9 cellular contexts compared by ENCODE assay signal in the genomic region with DNA sequence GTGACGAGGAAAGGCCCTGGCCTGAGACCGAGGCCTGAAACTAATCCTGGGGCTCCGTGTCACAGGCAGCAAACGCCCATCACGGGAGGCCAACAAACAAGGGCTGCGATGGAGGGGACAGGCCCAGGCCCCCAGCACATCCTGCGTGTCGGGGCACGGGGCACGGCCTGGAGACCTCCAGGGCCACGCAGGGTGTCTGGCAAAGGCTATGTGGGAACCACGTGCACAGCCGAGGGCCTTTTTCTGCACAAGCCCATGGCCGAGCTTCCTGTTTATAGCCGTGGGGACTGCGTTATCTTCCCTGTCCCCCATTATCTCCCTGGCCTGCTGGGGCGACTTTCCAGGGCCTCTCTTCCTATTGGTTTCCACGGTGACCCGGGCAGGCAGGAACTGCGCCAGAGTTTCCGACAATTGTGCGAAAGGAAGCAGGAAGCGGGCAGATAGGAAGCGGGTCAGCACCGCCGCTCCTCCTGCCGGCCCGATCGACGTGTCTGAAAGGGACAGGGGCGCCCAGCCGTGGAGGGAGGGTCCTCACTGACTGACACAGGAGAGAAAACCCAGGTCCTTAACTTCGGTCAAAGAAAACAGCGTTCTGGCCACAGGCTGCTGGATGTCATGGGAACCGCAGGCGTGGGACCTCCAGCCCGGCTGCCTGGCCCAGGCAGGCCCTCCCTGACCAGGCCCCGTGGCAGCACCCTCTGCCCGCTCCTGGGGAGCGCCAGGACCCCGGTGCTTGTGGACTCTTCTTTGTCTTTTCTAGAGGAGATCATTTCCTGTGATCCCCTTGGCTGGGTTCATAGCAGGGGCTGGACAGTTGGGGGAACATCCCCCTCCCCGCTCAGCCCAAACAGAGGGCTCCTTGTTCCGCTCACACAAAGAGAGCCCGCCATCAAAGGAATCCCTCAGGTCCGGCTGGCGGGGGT. TPM values are rescaled to one million over a fixed set of nuclear protein-coding genes. Genes with fewer than 3 reads are reported as not detected.
DNase-seq lines count a peak whose midpoint lies in the region; ATAC-seq and TF ChIP-seq lines count a peak whose summit lies in the region.
"Had no signal": no experiment of that assay in that cellular context is flagged by ENCODE, and none has a peak within 500 bp of the region (broad histone marks: within the 10 kb centered on the region; RNA-seq: fewer than 3 reads in every experiment).

No MANE protein-coding gene starts in this region.

- peak overlapping the region in 1 of 2 donors; percentile 43 for H3K9ac ChIP-seq in colonic mucosa (ENCODE audit: low read depth in 2 of 2, low read length in 2 of 2)

- no peak overlapping the region for H3K27ac Mint-ChIP-seq in activated CD4-positive, alpha-beta memory T cell treated with anti-CD3 and anti-CD28 coated beads for 36 hours

- H3K4me1 ChIP-seq in colonic mucosa (no peaks in the 10 kb centered on the region), vagina (peaks cover 10% of the 10 kb centered on the region)

- H3K36me3 ChIP-seq in colonic mucosa, result peaks cover 55% of the 10 kb centered on the region
- peaks cover 0 to 88% of the 10 kb centered on the region in 2 donors for H3K36me3 ChIP-seq in vagina

- H3K9me3 ChIP-seq in colonic mucosa (no peaks in the 10 kb centered on the region), vagina (no peaks in the 10 kb centered on the region)

- peak overlapping the region; percentile 11 for H3K27ac ChIP-seq in colonic mucosa
- peak overlapping the region; percentile 39 for H3K27ac ChIP-seq in vagina

- peak; percentile 69 for ATAC-seq in left ventricle myocardium superior
- ATAC-seq in omental fat pad (ENCODE audit: low FRiP score), result peak; percentile 10

- no peak overlapping the region for H3K4me3 Mint-ChIP-seq in activated CD4-positive, alpha-beta memory T cell treated with anti-CD3 and anti-CD28 coated beads for 36 hours

- H3K4me3 ChIP-seq in colonic mucosa (no peak overlapping the region), vagina (no peak overlapping the region)

- H3K27me3 Mint-ChIP-seq in activated CD4-positive, alpha-beta memory T cell treated with anti-CD3 and anti-CD28 coated beads for 36 hours, result no peaks in the 10 kb centered on the region

- H3K4me1 Mint-ChIP-seq in activated CD4-positive, alpha-beta memory T cell treated with anti-CD3 and anti-CD28 coated beads for 36 hours (ENCODE audit: low read depth), result no peaks in the 10 kb centered on the region

- peaks cover 23% of the 10 kb centered on the region for H3K36me3 Mint-ChIP-seq in activated CD4-positive, alpha-beta memory T cell treated with anti-CD3 and anti-CD28 coated beads for 36 hours

- peak; percentile 48 for DNase-seq in colonic mucosa
- peak; percentile 86 for DNase-seq in left ventricle myocardium superior
- DNase-seq in omental fat pad (ENCODE audit: low spot score), result no peak
- DNase-seq in vagina (ENCODE audit: extremely low spot score in 2 of 2), result no peak
- DNase-seq in activated CD4-positive, alpha-beta memory T cell treated with anti-CD3 and anti-CD28 coated beads for 36 hours, result no peak
- no peak for DNase-seq in NK-92 treated with Interleukin-12 subunit alpha and Interleukin-12 subunit beta, amount 100 ng/mL, for 24 hours (lab: John Stamatoyannopoulos, UW)
- no peak for DNase-seq in activated effector memory CD4-positive, alpha-beta T cell treated with Interleukin-2 at 50 U/mL for 16 hours
- DNase-seq: Calu3, NCI-H146 had no signal

- TF ChIP-seq CTCF in colonic mucosa (IDR thresholded peaks at IDR 0.05), result no peak
- no peak for TF ChIP-seq CTCF in omental fat pad (IDR thresholded peaks at IDR 0.05)
- no peak for TF ChIP-seq CTCF in vagina (IDR thresholded peaks at IDR 0.05)

- POLR2A ChIA-PET in activated CD4-positive, alpha-beta memory T cell treated with anti-CD3 and anti-CD28 coated beads for 36 hours (lab: Charles Lee), result no interaction called here

- no peak for TF ChIP-seq POLR2A in vagina (IDR thresholded peaks at IDR 0.05)

- H3K27me3 ChIP-seq in colonic mucosa (no peaks in the 10 kb centered on the region), vagina (no peaks in the 10 kb centered on the region)

- intact Hi-C loops in colonic mucosa (cut with DNase I), result no loop called here
- intact Hi-C loops in left ventricle myocardium superior (cut with micrococcal nuclease), result no loop called here
- intact Hi-C loops in vagina (cut with DNase I), result no loop called here
- intact Hi-C loops in activated CD4-positive, alpha-beta memory T cell treated with anti-CD3 and anti-CD28 coated beads for 36 hours (cut with micrococcal nuclease), result no loop called here

- CTCF ChIA-PET in activated CD4-positive, alpha-beta memory T cell treated with anti-CD3 and anti-CD28 coated beads for 36 hours (lab: Charles Lee), result no interaction called here

- no peaks in the 10 kb centered on the region for H3K9me3 Mint-ChIP-seq in activated CD4-positive, alpha-beta memory T cell treated with anti-CD3 and anti-CD28 coated beads for 36 hours

RNA-seq across cellular contexts. Expression of a gene that starts 29.1 kb away (rescaled TPM):
- total RNA-seq in colonic mucosa (100 to 1,000 TPM in 1 of 2 donors, 10 to 100 TPM in 1; 66.2 to 104 TPM), left ventricle myocardium superior (23.2 TPM), omental fat pad (10 to 100 TPM; 45.6 to 64.8 (median 56.5) TPM), vagina (52.3 TPM)
- total RNA-seq in activated CD4-positive, alpha-beta memory T cell treated with anti-CD3 and anti-CD28 coated beads for 36 hours, result 10 to 100 TPM; 54.1 to 57.0 TPM

RNA-seq across cellular contexts. Expression of a gene that starts 33.9 kb away (rescaled TPM):
- 10 to 100 TPM; 49.3 to 99.4 TPM for total RNA-seq in colonic mucosa
- total RNA-seq in left ventricle myocardium superior, result 15.4 TPM
- 10 to 100 TPM; 10.4 to 61.8 (median 55.1) TPM for total RNA-seq in omental fat pad
- total RNA-seq in vagina, result 67.0 TPM
- 10 to 100 TPM; 67.0 to 68.3 TPM for total RNA-seq in activated CD4-positive, alpha-beta memory T cell treated with anti-CD3 and anti-CD28 coated beads for 36 hours

Comparison
In these comparisons a context has a peak if more than half of its experiments do, and no peak if none do; other contexts are left out.
1. DNase-seq: peak in colonic mucosa (single experiment) and left ventricle myocardium superior (single experiment); none in omental fat pad (single experiment), vagina (0 of 2), activated CD4-positive, alpha-beta memory T cell treated with anti-CD3 and anti-CD28 coated beads for 36 hours (single experiment), NK-92 treated with Interleukin-12 subunit alpha and Interleukin-12 subunit beta, amount 100 ng/mL, for 24 hours (single experiment) and activated effector memory CD4-positive, alpha-beta T cell treated with Interleukin-2 at 50 U/mL for 16 hours (single experiment).